In the genomic region with DNA sequence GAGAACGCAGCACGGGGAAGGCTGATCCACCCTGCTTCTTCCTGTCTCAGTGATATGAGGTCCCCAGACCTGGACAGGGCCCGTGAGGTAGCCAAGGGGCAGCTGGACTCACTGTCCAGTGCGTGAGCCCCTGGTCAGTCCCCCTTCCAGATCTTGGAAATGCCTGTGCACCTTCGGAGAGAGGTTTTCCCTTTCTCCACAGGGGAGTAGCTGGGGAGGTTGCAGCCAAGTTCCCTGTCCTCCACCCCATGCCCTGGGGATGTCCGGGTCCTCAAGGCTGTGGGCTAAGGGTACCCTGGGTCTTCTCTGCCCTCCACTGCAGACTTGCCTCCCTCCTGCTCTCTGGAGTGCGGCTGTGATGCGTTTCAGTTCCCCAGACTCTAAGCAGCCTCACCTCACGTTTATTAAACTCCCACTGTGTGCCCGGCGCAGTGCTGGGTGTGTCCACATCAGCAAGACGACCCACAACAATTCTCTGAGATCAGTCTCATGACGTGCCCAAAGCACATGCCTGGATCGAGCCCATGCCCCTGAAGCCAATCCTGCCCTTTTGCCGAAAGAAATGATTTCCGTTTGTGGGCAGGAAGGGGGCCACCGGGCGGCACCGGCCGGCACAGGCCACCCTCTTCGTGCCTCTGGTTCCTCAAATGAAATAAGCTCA, we compare ENCODE assay signal across 13 cellular contexts.
"Had no signal": no experiment of that assay in that cellular context is flagged by ENCODE, and none has a peak within 500 bp of the region (broad histone marks: within the 10 kb centered on the region; RNA-seq: fewer than 3 reads in every experiment).

No MANE protein-coding gene starts in this region.

- H3K9ac ChIP-seq: parathyroid adenoma had no signal

- H3K4me3 ChIP-seq: smooth muscle cell, transverse colon had no signal

- H3K27ac Mint-ChIP-seq: activated CD4-positive, alpha-beta memory T cell treated with anti-CD3 and anti-CD28 coated beads for 36 hours; activated naive CD8-positive, alpha-beta T cell treated with anti-CD3 and anti-CD28 coated beads, Interleukin-2, amount 50 U/mL, for 24 hours; nephron progenitor cell; stimulated activated effector memory CD8-positive, alpha-beta T cell treated with anti-CD3 and anti-CD28 coated beads, Interleukin-12 subunit alpha, Interleukin-12 subunit beta, amount 100 ng/mL, for 72 hours had no signal

- H3K4me2 ChIP-seq: smooth muscle cell had no signal

- H3K27me3 Mint-ChIP-seq: activated naive CD8-positive, alpha-beta T cell treated with anti-CD3 and anti-CD28 coated beads, Interleukin-2, amount 50 U/mL, for 24 hours had no signal

- DNase-seq: activated CD4-positive, alpha-beta memory T cell treated with anti-CD3 and anti-CD28 coated beads for 36 hours; activated naive CD4-positive, alpha-beta T cell treated with Interleukin-2 at 50 U/mL for 16 hours; activated naive CD8-positive, alpha-beta T cell treated with anti-CD3 and anti-CD28 coated beads, Interleukin-2, amount 50 U/mL, for 24 hours; central memory CD4-positive, alpha-beta T cell; cortex of kidney; nephron progenitor cell; retina; SIG-M5; transverse colon had no signal

- ATAC-seq: activated CD4-positive, CD25-positive, alpha-beta regulatory T cell treated with anti-CD3 and anti-CD28 coated beads, Interleukin-2, amount 50 U/mL, for 24 hours; activated naive CD8-positive, alpha-beta T cell treated with anti-CD3 and anti-CD28 coated beads, Interleukin-2, amount 50 U/mL, for 24 hours; stimulated activated effector memory CD8-positive, alpha-beta T cell treated with anti-CD3 and anti-CD28 coated beads, Interleukin-12 subunit alpha, Interleukin-12 subunit beta, amount 100 ng/mL, for 72 hours had no signal

- H2AFZ ChIP-seq: parathyroid adenoma had no signal

- H3K4me1 ChIP-seq: parathyroid adenoma had no signal

- H3K27ac ChIP-seq: parathyroid adenoma, transverse colon had no signal

- H3K27me3 ChIP-seq: transverse colon had no signal

- H3K9me3 Mint-ChIP-seq: activated CD4-positive, alpha-beta memory T cell treated with anti-CD3 and anti-CD28 coated beads for 36 hours; activated naive CD8-positive, alpha-beta T cell treated with anti-CD3 and anti-CD28 coated beads, Interleukin-2, amount 50 U/mL, for 24 hours; nephron progenitor cell; stimulated activated effector memory CD8-positive, alpha-beta T cell treated with anti-CD3 and anti-CD28 coated beads, Interleukin-12 subunit alpha, Interleukin-12 subunit beta, amount 100 ng/mL, for 72 hours had no signal

- H3K4me3 Mint-ChIP-seq: activated CD4-positive, alpha-beta memory T cell treated with anti-CD3 and anti-CD28 coated beads for 36 hours; activated naive CD8-positive, alpha-beta T cell treated with anti-CD3 and anti-CD28 coated beads, Interleukin-2, amount 50 U/mL, for 24 hours; nephron progenitor cell; stimulated activated effector memory CD8-positive, alpha-beta T cell treated with anti-CD3 and anti-CD28 coated beads, Interleukin-12 subunit alpha, Interleukin-12 subunit beta, amount 100 ng/mL, for 72 hours had no signal

- H3K36me3 ChIP-seq: transverse colon had no signal

- H3K4me1 Mint-ChIP-seq: stimulated activated effector memory CD8-positive, alpha-beta T cell treated with anti-CD3 and anti-CD28 coated beads, Interleukin-12 subunit alpha, Interleukin-12 subunit beta, amount 100 ng/mL, for 72 hours had no signal

- H3K9me3 ChIP-seq: transverse colon had no signal

- H3K36me3 Mint-ChIP-seq: activated CD4-positive, alpha-beta memory T cell treated with anti-CD3 and anti-CD28 coated beads for 36 hours; stimulated activated effector memory CD8-positive, alpha-beta T cell treated with anti-CD3 and anti-CD28 coated beads, Interleukin-12 subunit alpha, Interleukin-12 subunit beta, amount 100 ng/mL, for 72 hours had no signal
